Comparison of ENCODE assay signal across 13 cellular contexts in the genomic region with DNA sequence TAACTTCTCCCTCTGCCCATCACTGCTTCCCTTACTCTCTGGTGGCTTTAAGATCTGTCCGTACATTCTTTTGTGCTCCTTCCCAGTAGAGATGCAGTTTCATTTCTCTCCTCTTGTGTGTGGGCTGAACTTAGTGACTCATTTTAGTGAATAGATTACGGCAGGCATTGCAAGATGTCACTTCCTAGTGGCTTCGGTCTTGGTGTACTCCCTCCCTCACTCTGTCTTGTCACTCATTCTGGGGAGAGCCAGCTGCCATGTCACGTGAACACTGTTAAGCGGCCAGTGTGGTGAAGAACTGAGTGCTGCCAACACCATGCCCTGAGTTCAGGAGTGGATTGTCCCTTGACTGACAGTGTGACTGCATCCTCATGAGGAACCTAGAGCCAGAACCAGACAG.
DNase-seq lines count a peak whose midpoint lies in the region; ATAC-seq and TF ChIP-seq lines count a peak whose summit lies in the region.
"Had no signal": no experiment of that assay in that cellular context is flagged by ENCODE, and none has a peak within 500 bp of the region (broad histone marks: within the 10 kb centered on the region; RNA-seq: fewer than 3 reads in every experiment).

No MANE protein-coding gene starts in this region.

- H3K27ac ChIP-seq in right lobe of liver (no peak overlapping the region), thyroid gland (no peak overlapping the region)
- H3K27ac ChIP-seq: C4-2B had no signal

- DNase-seq in AG08396 (ENCODE audit: low spot score) (peak; percentile 7), RPMI7951 (ENCODE audit: low read depth) (peak; percentile 67), right lobe of liver (peak in 1 of 3 donors; percentile 19), thyroid gland (no peak), DMS79 treated with DMSO at 0.1 percent for 48 hours (lab: John Stamatoyannopoulos, UW) (no peak)
- DNase-seq: activated CD4-positive, alpha-beta T cell treated with anti-CD3 and anti-CD28 coated beads for 48 hours; activated naive CD4-positive, alpha-beta T cell treated with anti-CD3 and anti-CD28 coated beads, Interleukin-2, amount 50 U/mL, for 16 hours; stimulated activated CD4-positive, alpha-beta T cell treated with anti-CD3 and anti-CD28 coated beads, Interleukin-1b, Interleukin-23, amount 100 ng/mL, for 48 hours; stimulated activated naive CD4-positive, alpha-beta T cell treated with Interleukin-2 at 50 U/mL for 16 hours had no signal

- H3K9me3 ChIP-seq in right lobe of liver (no peaks in the 10 kb centered on the region), thyroid gland (no peaks in the 10 kb centered on the region)

- ATAC-seq in HG03280 (IDR thresholded peaks at IDR 0.05; ENCODE audit: unreplicated experiment) (peak; percentile 79), right lobe of liver (peak; percentile 57 to 81 (median 68)), GM21528 (IDR thresholded peaks at IDR 0.05; ENCODE audit: low FRiP score, unreplicated experiment) (no peak), GM21447 (IDR thresholded peaks at IDR 0.05; ENCODE audit: unreplicated experiment) (no peak)

- no peaks in the 10 kb centered on the region for H3K36me3 ChIP-seq in right lobe of liver
- no peaks in the 10 kb centered on the region for H3K36me3 ChIP-seq in thyroid gland

- TF ChIP-seq CTCF in right lobe of liver (IDR thresholded peaks at IDR 0.05) (no peak), thyroid gland (IDR thresholded peaks at IDR 0.05) (no peak)

- TF ChIP-seq POLR2A in right lobe of liver (IDR thresholded peaks at IDR 0.05) (no peak), thyroid gland (IDR thresholded peaks at IDR 0.05) (no peak)

- 44% methylated on average over 5 of the region's 5 CpGs for WGBS in right lobe of liver (ENCODE audit: insufficient coverage, low coverage, low lambda C conversion rate, missing lambda C conversion rate)
- WGBS in thyroid gland, 2 donors: 80 to 92% methylated on average over 5 of the region's 5 CpGs

- H3K4me1 ChIP-seq in right lobe of liver (no peaks in the 10 kb centered on the region), thyroid gland (no peaks in the 10 kb centered on the region)

- intact Hi-C loops in right lobe of liver (cut with DNase I): no loop called here
- intact Hi-C loops in thyroid gland (cut with DNase I): no loop called here

- H3K27me3 ChIP-seq in right lobe of liver (no peaks in the 10 kb centered on the region), thyroid gland (no peaks in the 10 kb centered on the region)

- no peak overlapping the region for H3K4me3 ChIP-seq in right lobe of liver
- H3K4me3 ChIP-seq in thyroid gland (replicated peaks in 1 of 3): no peak overlapping the region

Comparison
In these comparisons a context has a peak if more than half of its experiments do, and no peak if none do; other contexts are left out.
1. DNase-seq: peak in AG08396 (single experiment) and RPMI7951 (single experiment); none in thyroid gland (0 of 2) and DMS79 treated with DMSO at 0.1 percent for 48 hours (single experiment).
2. ATAC-seq: peak in HG03280 (single experiment) and right lobe of liver (4 of 4); none in GM21528 (single experiment) and GM21447 (single experiment).